Comparison of ENCODE assay signal across 20 cellular contexts in genomic region chr10:30417301-30417700, GRCh38. TPM values are rescaled to one million over a fixed set of nuclear protein-coding genes. Genes with fewer than 3 reads are reported as not detected.
A peak's percentile ranks its signal among the peaks of the same experiment; 100 is the strongest.
DNase-seq lines count a peak whose midpoint lies in the region; ATAC-seq and TF ChIP-seq lines count a peak whose summit lies in the region.
"Had no signal": no experiment of that assay in that cellular context is flagged by ENCODE, and none has a peak within 500 bp of the region (broad histone marks: within the 10 kb centered on the region; RNA-seq: fewer than 3 reads in every experiment).

No MANE protein-coding gene starts in this region.

- H4K20me1 ChIP-seq in H9 (ENCODE audit: control insufficient read depth, insufficient read depth, insufficient read length) = no peaks in the 10 kb centered on the region

- H3K23ac ChIP-seq in mesenchymal stem cell (ENCODE audit: low read length in 2 of 2) (no peak overlapping the region), H9 (ENCODE audit: insufficient read length, low read depth, low read length) (no peak overlapping the region)

- no peak for ATAC-seq in activated naive CD8-positive, alpha-beta T cell treated with anti-CD3 and anti-CD28 coated beads, Interleukin-2, amount 50 U/mL, for 24 hours
- no peak for ATAC-seq in stimulated activated naive B cell treated with anti-CD40 and anti-IgM and Interleukin-4, amounts not matched to agents 10 μg/mL and 1 μg/mL and 100 μg/mL, for 72 hours (replicated peaks)
- ATAC-seq: heart left ventricle, HepG2 had no signal

- H3K9me3 Mint-ChIP-seq in activated naive CD8-positive, alpha-beta T cell (ENCODE audit: low read depth) = no peaks in the 10 kb centered on the region
- H3K9me3 Mint-ChIP-seq in activated naive CD8-positive, alpha-beta T cell treated with anti-CD3 and anti-CD28 coated beads, Interleukin-2, amount 50 U/mL, for 24 hours = no peaks in the 10 kb centered on the region
- H3K9me3 Mint-ChIP-seq in stimulated activated naive B cell treated with anti-CD40 and anti-IgM and Interleukin-4, amounts not matched to agents 10 μg/mL and 1 μg/mL and 100 μg/mL, for 72 hours = peaks cover 0 to 2% of the 10 kb centered on the region in 2 donors
- H3K9me3 Mint-ChIP-seq in H9 = no peaks in the 10 kb centered on the region
- H3K9me3 Mint-ChIP-seq: HFFc6 had no signal

- no peaks in the 10 kb centered on the region for H3K4me1 ChIP-seq in mesenchymal stem cell (ENCODE audit: control insufficient read depth, insufficient read depth, low read depth, low read length)
- H3K4me1 ChIP-seq in H9 (ENCODE audit: insufficient read depth, low read length) = no peaks in the 10 kb centered on the region
- peaks cover 0 to 16% (median 7%) of the 10 kb centered on the region in 4 donors for H3K4me1 ChIP-seq in transverse colon
- H3K4me1 ChIP-seq: breast epithelium, SJSA1 had no signal

- H4K5ac ChIP-seq in H9 (ENCODE audit: insufficient read length, low read depth, low read length) = no peak overlapping the region

- H3K36me3 Mint-ChIP-seq in activated naive CD8-positive, alpha-beta T cell = no peaks in the 10 kb centered on the region
- H3K36me3 Mint-ChIP-seq in activated naive CD8-positive, alpha-beta T cell treated with anti-CD3 and anti-CD28 coated beads, Interleukin-2, amount 50 U/mL, for 24 hours (ENCODE audit: low read depth) = peaks cover 2% of the 10 kb centered on the region
- H3K36me3 Mint-ChIP-seq in stimulated activated naive B cell treated with anti-CD40 and anti-IgM and Interleukin-4, amounts not matched to agents 10 μg/mL and 1 μg/mL and 100 μg/mL, for 72 hours = peaks cover 2 to 3% of the 10 kb centered on the region in 2 donors
- no peaks in the 10 kb centered on the region for H3K36me3 Mint-ChIP-seq in H9 (ENCODE audit: insufficient read depth in 1 of 3, low read depth in 3 of 3)

- no peaks in the 10 kb centered on the region for H3K79me1 ChIP-seq in mesenchymal stem cell (replicated peaks; ENCODE audit: low read length, poor library complexity, severe bottlenecking)
- no peaks in the 10 kb centered on the region for H3K79me1 ChIP-seq in H9 (ENCODE audit: insufficient read depth, low read depth, low read length, poor library complexity, severe bottlenecking)

- H3K18ac ChIP-seq in mesenchymal stem cell (ENCODE audit: low read depth in 1 of 2, low read length in 2 of 2) (peak overlapping the region in 1 of 2 experiments; percentile 40), H9 (ENCODE audit: insufficient read length, low read depth, low read length) (no peak overlapping the region)

- H3K27me3 ChIP-seq in mesenchymal stem cell (ENCODE audit: control insufficient read depth in 1 of 2, insufficient read depth in 1 of 2, low read length in 2 of 2) (no peaks in the 10 kb centered on the region), H9 (ENCODE audit: insufficient read depth, low read length) (no peaks in the 10 kb centered on the region), transverse colon (no peaks in the 10 kb centered on the region)
- H3K27me3 ChIP-seq: breast epithelium, heart left ventricle, Peyer's patch, SJSA1, upper lobe of left lung had no signal

- no peak for TF ChIP-seq POLR2A in transverse colon (IDR thresholded peaks at IDR 0.05)

- H3K27me3 Mint-ChIP-seq in activated naive CD8-positive, alpha-beta T cell = no peaks in the 10 kb centered on the region
- peaks cover 2% of the 10 kb centered on the region for H3K27me3 Mint-ChIP-seq in activated naive CD8-positive, alpha-beta T cell treated with anti-CD3 and anti-CD28 coated beads, Interleukin-2, amount 50 U/mL, for 24 hours
- no peaks in the 10 kb centered on the region for H3K27me3 Mint-ChIP-seq in stimulated activated naive B cell treated with anti-CD40 and anti-IgM and Interleukin-4, amounts not matched to agents 10 μg/mL and 1 μg/mL and 100 μg/mL, for 72 hours
- H3K27me3 Mint-ChIP-seq in H9 (ENCODE audit: low read depth) = no peaks in the 10 kb centered on the region

- H2AFZ ChIP-seq in mesenchymal stem cell (ENCODE audit: low read depth, low read length) (peak overlapping the region; percentile 42), H9 (ENCODE audit: low read length) (no peak overlapping the region)

- H3K4me3 Mint-ChIP-seq in activated naive CD8-positive, alpha-beta T cell = no peak overlapping the region
- no peak overlapping the region for H3K4me3 Mint-ChIP-seq in activated naive CD8-positive, alpha-beta T cell treated with anti-CD3 and anti-CD28 coated beads, Interleukin-2, amount 50 U/mL, for 24 hours
- H3K4me3 Mint-ChIP-seq in stimulated activated naive B cell treated with anti-CD40 and anti-IgM and Interleukin-4, amounts not matched to agents 10 μg/mL and 1 μg/mL and 100 μg/mL, for 72 hours = no peak overlapping the region
- no peak overlapping the region for H3K4me3 Mint-ChIP-seq in H9
- H3K4me3 Mint-ChIP-seq: HFFc6 had no signal

- DNase-seq in activated naive CD8-positive, alpha-beta T cell treated with anti-CD3 and anti-CD28 coated beads, Interleukin-2, amount 50 U/mL, for 24 hours = no peak
- DNase-seq in Kasumi-1 (lab: John Stamatoyannopoulos, UW) = peak; percentile 49 to 50
- DNase-seq in mesenchymal stem cell = no peak
- no peak for DNase-seq in stimulated activated naive B cell treated with anti-CD40 and anti-IgM and Interleukin-4, amounts not matched to agents 10 μg/mL and 1 μg/mL and 100 μg/mL, for 72 hours
- DNase-seq in H9 = no peak
- DNase-seq in transverse colon = no peak
- DNase-seq in NCI-H446 (lab: John Stamatoyannopoulos, UW) = no peak
- DNase-seq: heart left ventricle; HFFc6; left ventricle myocardium inferior; NCI-H1436 treated with DMSO at 0.1 percent for 48 hours; Peyer's patch; stimulated activated CD4-positive, alpha-beta T cell treated with anti-CD3 and anti-CD28 coated beads, Interleukin-4, amount 100 ng/mL, for 1 hour; upper lobe of left lung had no signal

- no peak overlapping the region for H2BK5ac ChIP-seq in mesenchymal stem cell (ENCODE audit: low read depth, low read length, poor library complexity, severe bottlenecking)
- no peak overlapping the region for H2BK5ac ChIP-seq in H9 (ENCODE audit: insufficient read length, low read length)

- H3K23me2 ChIP-seq in H9 (ENCODE audit: insufficient read length, low read depth, low read length, poor library complexity, severe bottlenecking) = no peaks in the 10 kb centered on the region

- no peak overlapping the region for H2BK120ac ChIP-seq in mesenchymal stem cell (ENCODE audit: low read depth, low read length)
- no peak overlapping the region for H2BK120ac ChIP-seq in H9 (ENCODE audit: low read depth, low read length, poor library complexity, severe bottlenecking)

- H2BK20ac ChIP-seq in H9 (ENCODE audit: low read depth, low read length, poor library complexity, severe bottlenecking) = no peak overlapping the region

- H4K91ac ChIP-seq in mesenchymal stem cell (ENCODE audit: low read length) (no peak overlapping the region), H9 (ENCODE audit: insufficient read length, low read depth, low read length) (no peak overlapping the region)

- H2BK12ac ChIP-seq in mesenchymal stem cell (ENCODE audit: low read length in 2 of 2) (no peak overlapping the region), H9 (ENCODE audit: insufficient read length, low read depth, low read length) (no peak overlapping the region)

- no peak overlapping the region for H4K8ac ChIP-seq in mesenchymal stem cell (ENCODE audit: low read length)
- no peak overlapping the region for H4K8ac ChIP-seq in H9 (replicated peaks; ENCODE audit: insufficient read length, low read depth, low read length)

- H3K4me3 ChIP-seq in mesenchymal stem cell (ENCODE audit: insufficient read depth in 1 of 2, low read depth in 1 of 2, low read length in 2 of 2) (no peak overlapping the region), transverse colon (no peak overlapping the region)
- H3K4me3 ChIP-seq: breast epithelium, coronary artery, heart left ventricle, left ventricle myocardium inferior, Peyer's patch, SJSA1, smooth muscle cell, upper lobe of left lung had no signal

- H3K9me3 ChIP-seq in mesenchymal stem cell (ENCODE audit: control insufficient read depth, low read length) (no peaks in the 10 kb centered on the region), H9 (ENCODE audit: control insufficient read depth, low read depth, low read length) (no peaks in the 10 kb centered on the region), transverse colon (no peaks in the 10 kb centered on the region)
- H3K9me3 ChIP-seq: breast epithelium, heart left ventricle, left ventricle myocardium inferior, Peyer's patch, SJSA1, upper lobe of left lung had no signal

- H3K27ac Mint-ChIP-seq in activated naive CD8-positive, alpha-beta T cell = peak overlapping the region; percentile 41
- no peak overlapping the region for H3K27ac Mint-ChIP-seq in activated naive CD8-positive, alpha-beta T cell treated with anti-CD3 and anti-CD28 coated beads, Interleukin-2, amount 50 U/mL, for 24 hours
- H3K27ac Mint-ChIP-seq in stimulated activated naive B cell treated with anti-CD40 and anti-IgM and Interleukin-4, amounts not matched to agents 10 μg/mL and 1 μg/mL and 100 μg/mL, for 72 hours = peak overlapping the region; percentile 79
- H3K27ac Mint-ChIP-seq in H9 = no peak overlapping the region
- H3K27ac Mint-ChIP-seq: HFFc6 had no signal

- H3K36me3 ChIP-seq in mesenchymal stem cell (ENCODE audit: control insufficient read depth in 1 of 2, insufficient read depth in 2 of 2, low read depth in 1 of 2, low read length in 2 of 2) = no peaks in the 10 kb centered on the region
- no peaks in the 10 kb centered on the region for H3K36me3 ChIP-seq in transverse colon
- H3K36me3 ChIP-seq: breast epithelium, heart left ventricle, left ventricle myocardium inferior, Peyer's patch, SJSA1, upper lobe of left lung had no signal

- H2AK5ac ChIP-seq in mesenchymal stem cell (ENCODE audit: low read length, severe bottlenecking) = no peak overlapping the region
- no peak overlapping the region for H2AK5ac ChIP-seq in H9 (ENCODE audit: insufficient read length, low read length)

- H3K56ac ChIP-seq in H9 (ENCODE audit: insufficient read length, low read depth, low read length) = no peak overlapping the region

- H3K79me2 ChIP-seq in H9 (ENCODE audit: insufficient read depth, low read length) = no peaks in the 10 kb centered on the region

- TF ChIP-seq EP300 in transverse colon (IDR thresholded peaks at IDR 0.05; ENCODE audit: low read depth) = no peak

- no peak overlapping the region for H3K4me2 ChIP-seq in mesenchymal stem cell (ENCODE audit: low read length, poor library complexity, severe bottlenecking)
- no peak overlapping the region for H3K4me2 ChIP-seq in H9 (ENCODE audit: insufficient read depth, insufficient read length, low read length)
- H3K4me2 ChIP-seq: smooth muscle cell had no signal

- no peak overlapping the region for H3T11ph ChIP-seq in H9 (ENCODE audit: low read length)

- in situ Hi-C loops in transverse colon (cut with MboI; ENCODE audit: low pct_ligation_motif_present in 1 of 4, low pct_unique_long_range_greater_than_20kb in 1 of 4, low sequenced_read_pairs in 3 of 4) = loop anchor here in 2 of 4 donors (5.0 to 10.0 kb wide), 2 partner anchors 115 to 118 kb away; no protein-coding TSS in a partner anchor

- H3K4ac ChIP-seq in mesenchymal stem cell (ENCODE audit: low read depth in 1 of 2, low read length in 2 of 2) = no peak overlapping the region
- H3K4ac ChIP-seq in H9 (ENCODE audit: low read depth, low read length) = no peak overlapping the region

- H3K4me1 Mint-ChIP-seq in activated naive CD8-positive, alpha-beta T cell (ENCODE audit: low read depth) = peaks cover 20% of the 10 kb centered on the region
- H3K4me1 Mint-ChIP-seq in activated naive CD8-positive, alpha-beta T cell treated with anti-CD3 and anti-CD28 coated beads, Interleukin-2, amount 50 U/mL, for 24 hours = peaks cover 53% of the 10 kb centered on the region
- H3K4me1 Mint-ChIP-seq in stimulated activated naive B cell treated with anti-CD40 and anti-IgM and Interleukin-4, amounts not matched to agents 10 μg/mL and 1 μg/mL and 100 μg/mL, for 72 hours = peaks cover 27 to 63% of the 10 kb centered on the region in 2 donors
- H3K4me1 Mint-ChIP-seq in H9 = peaks cover 6 to 7% of the 10 kb centered on the region in 2 experiments

- no peak for TF ChIP-seq CTCF in H9 (conservative IDR thresholded peaks at IDR 0.05)
- TF ChIP-seq CTCF in transverse colon (IDR thresholded peaks at IDR 0.05) = no peak

- H3K9ac ChIP-seq in mesenchymal stem cell (ENCODE audit: low read length) = no peak overlapping the region
- H3K9ac ChIP-seq in H9 (ENCODE audit: extremely low read depth, insufficient read length, low read length) = no peak overlapping the region

- H3K27ac ChIP-seq in mesenchymal stem cell (ENCODE audit: low read length, poor library complexity, severe bottlenecking) = no peak overlapping the region
- H3K27ac ChIP-seq in H9 (ENCODE audit: insufficient read length, low read depth, low read length) = no peak overlapping the region
- no peak overlapping the region for H3K27ac ChIP-seq in transverse colon
- H3K27ac ChIP-seq: breast epithelium, coronary artery, heart left ventricle, left ventricle myocardium inferior, Peyer's patch, SJSA1 had no signal

- WGBS in mesenchymal stem cell = 74% methylated on average over 3 of the region's 3 CpGs
- no CpG with 5 or more reads among the region's 3 CpGs for WGBS in H9 (ENCODE audit: extremely low coverage, insufficient read length, low lambda C conversion rate)
- 50 to 91% methylated on average over 1 to 3 of the region's 3 CpGs for WGBS in transverse colon (ENCODE audit: low coverage in 1 of 2), 2 donors

- intact Hi-C loops in transverse colon (cut with DNase I; ENCODE audit: low total_unique reads) = no loop called here

- no peak overlapping the region for H2BK15ac ChIP-seq in mesenchymal stem cell (ENCODE audit: low read depth, poor library complexity, severe bottlenecking)
- H2BK15ac ChIP-seq in H9 (ENCODE audit: low read depth, low read length) = no peak overlapping the region

- H3K14ac ChIP-seq in mesenchymal stem cell (ENCODE audit: low read length in 2 of 2) (no peak overlapping the region), H9 (ENCODE audit: insufficient read depth, low read length) (no peak overlapping the region)

RNA-seq across cellular contexts. Expression of gene MAP3K8, which starts 16.7 kb away (rescaled TPM):
- polyA plus RNA-seq in mesenchymal stem cell (2013, experiment 1 of 2) = 9.7 TPM
- 9.5 TPM for polyA plus RNA-seq in mesenchymal stem cell (2013, experiment 2 of 2)
- total RNA-seq in H9 (2021) (1.8 and 3.5 TPM in 2 replicates), transverse colon (10 to 100 TPM in 2 of 4 donors, 1 to 10 TPM in 2; 2.2 to 26.7 (median 11.8) TPM)

Comparison
In these comparisons a context has a peak if more than half of its experiments do, and no peak if none do; other contexts are left out.
1. H3K27ac Mint-ChIP-seq: peak in activated naive CD8-positive, alpha-beta T cell (single experiment) and stimulated activated naive B cell treated with anti-CD40 and anti-IgM and Interleukin-4, amounts not matched to agents 10 μg/mL and 1 μg/mL and 100 μg/mL, for 72 hours (single experiment); none in activated naive CD8-positive, alpha-beta T cell treated with anti-CD3 and anti-CD28 coated beads, Interleukin-2, amount 50 U/mL, for 24 hours (single experiment) and H9 (0 of 3).
2. DNase-seq: peak in Kasumi-1 (2 of 2); none in activated naive CD8-positive, alpha-beta T cell treated with anti-CD3 and anti-CD28 coated beads, Interleukin-2, amount 50 U/mL, for 24 hours (single experiment), mesenchymal stem cell (single experiment), stimulated activated naive B cell treated with anti-CD40 and anti-IgM and Interleukin-4, amounts not matched to agents 10 μg/mL and 1 μg/mL and 100 μg/mL, for 72 hours (single experiment), H9 (single experiment), transverse colon (single experiment) and NCI-H446 (0 of 2).